8 cellular contexts compared by ENCODE assay signal in genomic region chr5:110738812-110739651, GRCh38. TPM values are rescaled to one million over a fixed set of nuclear protein-coding genes. Genes with fewer than 3 reads are reported as not detected.
DNase-seq lines count a peak whose midpoint lies in the region; ATAC-seq, FAIRE-seq and TF ChIP-seq lines count a peak whose summit lies in the region.

Gene SLC25A46 (plus strand): TSS chr5:110739007. CDS start chr5:110739120, 113 bp downstream.

- H3K27me3 ChIP-seq in CD8-positive, alpha-beta T cell (ENCODE audit: insufficient read depth, low read length), result no peaks in the 10 kb centered on the region
- H3K27me3 ChIP-seq in H1 (replicated peaks in 1 of 4; ENCODE audit: control insufficient read depth in 3 of 4, extremely low read depth in 1 of 4, insufficient read depth in 3 of 4, low read length in 3 of 4), result no peaks in the 10 kb centered on the region

- peaks cover 15% of the 10 kb centered on the region for H3K4me1 ChIP-seq in CD8-positive, alpha-beta T cell (ENCODE audit: insufficient read depth, low read length)
- 0 out of 7 replicates have a peak, but pooled peaks cover 0 to 2% (median 0%) of the 10 kb centered on the region in 4 experiments for H3K4me1 ChIP-seq in H1 (replicated peaks in 1 of 4; ENCODE audit: control insufficient read depth in 3 of 4, insufficient read depth in 4 of 4, low read length in 3 of 4)

- no peaks in the 10 kb centered on the region for H4K20me1 ChIP-seq in H1 (replicated peaks in 1 of 2; ENCODE audit: control insufficient read depth in 1 of 2, insufficient read depth in 2 of 2, low read length in 2 of 2)

- TF ChIP-seq RAD21 in H1 (IDR thresholded peaks at IDR 0.05 in 1 of 2, conservative IDR thresholded peaks at IDR 0.05 in 1 of 2; ENCODE audit: low read depth in 2 of 2, low read length in 2 of 2), result no peak

- H3K79me2 ChIP-seq in H1 (ENCODE audit: control insufficient read depth in 1 of 2, insufficient read depth in 2 of 2, low read length in 2 of 2), result peaks cover 0 to 10% of the 10 kb centered on the region in 2 experiments; a peak in 1 of 4 replicates

- H3K23ac ChIP-seq in H1 (ENCODE audit: insufficient read length), result no peak within 1 kb of the TSS

- peak; percentile 76 to 91 (median 86) for DNase-seq in CD8-positive, alpha-beta T cell
- DNase-seq in HPDE6-E6E7 (ENCODE audit: extremely low spot score), result peak; percentile 81
- peak; percentile 78 to 85 for DNase-seq in NOMO-1 (lab: John Stamatoyannopoulos, UW; ENCODE audit: unreplicated experiment in 2 of 2)
- DNase-seq in activated CD8-positive, alpha-beta memory T cell treated with anti-CD3 and anti-CD28 coated beads for 4 hours (ENCODE audit: low read depth in 2 of 2), result peak; percentile 76 to 82
- DNase-seq in H1 (ENCODE audit: low read depth in 1 of 2, low spot score in 2 of 2), result peak; percentile 66 to 87
- DNase-seq in memory B cell (ENCODE audit: low spot score in 2 of 2), result peak; percentile 85
- peak; percentile 76 for DNase-seq in stimulated activated CD8-positive, alpha-beta memory T cell treated with anti-CD3 and anti-CD28 coated beads, Interleukin-12 subunit alpha, Interleukin-12 subunit beta, amount 100 ng/mL, for 4 hours (ENCODE audit: low read depth)

- no peak within 1 kb of the TSS for H2BK12ac ChIP-seq in H1 (ENCODE audit: low read depth, low read length)

- no peak within 1 kb of the TSS for H2BK15ac ChIP-seq in H1 (ENCODE audit: low read length)

- peak within 1 kb of the TSS; percentile 41 for H4K5ac ChIP-seq in H1 (ENCODE audit: insufficient read length, low read depth, low read length)

- peaks cover 12% of the 10 kb centered on the region for H3K36me3 Mint-ChIP-seq in CD8-positive, alpha-beta T cell
- H3K36me3 Mint-ChIP-seq in memory B cell, result no peaks in the 10 kb centered on the region

- FAIRE-seq in H1 (lab: Jason Lieb, UNC), result peak; percentile 32

- H2BK20ac ChIP-seq in H1 (ENCODE audit: low read length), result no peak within 1 kb of the TSS

- WGBS in H1 (ENCODE audit: extremely low coverage in 1 of 2, insufficient coverage in 1 of 2, insufficient read length in 1 of 2, insufficient replicate concordance in 2 of 2, low coverage in 1 of 2, low lambda C conversion rate in 2 of 2, missing lambda C conversion rate in 1 of 2), 2 experiments, result 1% methylated on average over 54 of the region's 62 CpGs; no CpG with 5 or more reads in 1 of the 2 experiments

- no peak within 1 kb of the TSS for H2AK5ac ChIP-seq in H1 (ENCODE audit: low read depth, low read length)

- H3K27me3 Mint-ChIP-seq in CD8-positive, alpha-beta T cell (ENCODE audit: low read depth), result no peaks in the 10 kb centered on the region
- H3K27me3 Mint-ChIP-seq in memory B cell, result no peaks in the 10 kb centered on the region

- POLR2A ChIA-PET in CD8-positive, alpha-beta T cell (lab: Charles Lee), result interaction anchor here (0.6 to 1.9 kb wide), 4 partner anchors 8 to 1330 kb away, joined by 3 to 11 read pairs (median 4); partner anchors contain the start of genes PJA2 and WDR36
- POLR2A ChIA-PET in H1 (lab: Charles Lee; ENCODE audit: partially characterized antibody), result interaction anchor here (0.9 to 1.0 kb wide), 2 partner anchors 10 to 19 kb away, joined by 3 read pairs; no protein-coding TSS in a partner anchor

- H3K4me3 Mint-ChIP-seq in CD8-positive, alpha-beta T cell, result peak within 1 kb of the TSS; percentile 96
- H3K4me3 Mint-ChIP-seq in memory B cell, result peak within 1 kb of the TSS; percentile 97

- ATAC-seq in CD8-positive, alpha-beta T cell, result peak; percentile 79
- ATAC-seq in GM19463 (IDR thresholded peaks at IDR 0.05; ENCODE audit: unreplicated experiment) (peak; percentile 95), memory B cell (ENCODE audit: low read depth) (peak; percentile 89)

- H2BK120ac ChIP-seq in H1 (replicated peaks; ENCODE audit: low read depth, low read length), result no peak within 1 kb of the TSS

- no peaks in the 10 kb centered on the region for H3K9me3 Mint-ChIP-seq in CD8-positive, alpha-beta T cell
- H3K9me3 Mint-ChIP-seq in memory B cell, result no peaks in the 10 kb centered on the region

- H4K8ac ChIP-seq in H1 (ENCODE audit: extremely low read depth, insufficient read depth, low read length), result peak within 1 kb of the TSS; percentile 94

- H2BK5ac ChIP-seq in H1 (ENCODE audit: low read depth, low read length), result peak within 1 kb of the TSS; percentile 44; the same call in 1 of the 2 replicates

- no peaks in the 10 kb centered on the region for H3K36me3 ChIP-seq in CD8-positive, alpha-beta T cell (ENCODE audit: insufficient read depth, low read length)
- H3K36me3 ChIP-seq in H1 (ENCODE audit: control insufficient read depth in 2 of 4, insufficient read depth in 4 of 4, low read length in 3 of 4), result no peaks in the 10 kb centered on the region

- intact Hi-C loops in CD8-positive, alpha-beta T cell (cut with DNase I, micrococcal nuclease), result loop anchor here (1.0 to 10.0 kb wide), 17 partner anchors 13 to 1991 kb away; partner anchors contain the start of genes MAN2A1 (in 2 of the 2), WDR36 (in 2 of the 2), NREP (in 1 of the 2) and PJA2 (in 1 of the 2)

- no peak for TF ChIP-seq CTCF in CD8-positive, alpha-beta T cell (IDR thresholded peaks at IDR 0.05)
- TF ChIP-seq CTCF in H1 (IDR thresholded peaks at IDR 0.05; ENCODE audit: control extremely low read depth in 1 of 3, insufficient read depth in 1 of 3, low read depth in 1 of 3, low read length in 3 of 3), result no peak

- H2AFZ ChIP-seq in H1 (ENCODE audit: low read length), result peak within 1 kb of the TSS; percentile 85

- H3K4me2 ChIP-seq in H1 (ENCODE audit: insufficient read depth in 1 of 2, low read depth in 2 of 2, low read length in 2 of 2), result peak within 1 kb of the TSS; percentile 82 to 89

- no peak within 1 kb of the TSS for H3K56ac ChIP-seq in H1 (replicated peaks; ENCODE audit: insufficient read length, low read depth, low read length)

- TF ChIP-seq POLR2A in H1 (IDR thresholded peaks at IDR 0.05; ENCODE audit: control extremely low read depth in 1 of 2, low read depth in 2 of 2, low read length in 2 of 2), result no peak

- no peak within 1 kb of the TSS for H4K91ac ChIP-seq in H1 (replicated peaks; ENCODE audit: insufficient read length, low read length)

- TF ChIP-seq EP300 in H1 (IDR thresholded peaks at IDR 0.05; ENCODE audit: borderline replicate concordance in 1 of 2, low read depth in 2 of 2, low read length in 2 of 2), result no peak

- peak within 1 kb of the TSS; percentile 97 for H3K27ac Mint-ChIP-seq in CD8-positive, alpha-beta T cell
- H3K27ac Mint-ChIP-seq in memory B cell, result peak within 1 kb of the TSS; percentile 98

- peaks cover 1% of the 10 kb centered on the region; the same call in 1 of the 2 replicates for H3K23me2 ChIP-seq in H1 (ENCODE audit: low read depth, low read length)

- peaks cover 34% of the 10 kb centered on the region for H3K4me1 Mint-ChIP-seq in CD8-positive, alpha-beta T cell (ENCODE audit: low read depth)
- peaks cover 11% of the 10 kb centered on the region for H3K4me1 Mint-ChIP-seq in memory B cell

- CTCF ChIA-PET in CD8-positive, alpha-beta T cell (lab: Charles Lee), result interaction anchor here (0.8 to 1.8 kb wide), 2 partner anchors 11 to 13 kb away, joined by 3 to 5 read pairs; partner anchors contain the start of gene TMEM232
- CTCF ChIA-PET in H1 (lab: Charles Lee; ENCODE audit: partially characterized antibody), result no interaction called here

- H3K18ac ChIP-seq in H1 (ENCODE audit: extremely low read depth, low read length), result peak within 1 kb of the TSS; percentile 60

- H3K4me3 ChIP-seq in CD8-positive, alpha-beta T cell (ENCODE audit: low read depth, low read length), result peak within 1 kb of the TSS; percentile 69
- peak within 1 kb of the TSS; percentile 77 to 97 (median 92) for H3K4me3 ChIP-seq in H1 (ENCODE audit: extremely low read depth in 1 of 4, insufficient read depth in 2 of 4, low read depth in 3 of 4, low read length in 4 of 4)

- H3K14ac ChIP-seq in H1 (ENCODE audit: insufficient read length), result no peak within 1 kb of the TSS

- no peaks in the 10 kb centered on the region for H3K9me3 ChIP-seq in CD8-positive, alpha-beta T cell (ENCODE audit: low read length)
- H3K9me3 ChIP-seq in H1 (ENCODE audit: insufficient read depth in 2 of 2, low read depth in 1 of 2, low read length in 1 of 2), result no peaks in the 10 kb centered on the region

- no peaks in the 10 kb centered on the region; the same call in 1 of the 2 replicates for H3K79me1 ChIP-seq in H1 (ENCODE audit: low read depth, low read length)

- peak within 1 kb of the TSS; percentile 97 for H3K27ac ChIP-seq in CD8-positive, alpha-beta T cell (ENCODE audit: low read depth, low read length)
- no peak within 1 kb of the TSS for H3K27ac ChIP-seq in H1 (ENCODE audit: low read depth, low read length)

- H3K4ac ChIP-seq in H1 (replicated peaks; ENCODE audit: insufficient read length, low read depth, low read length), result no peak within 1 kb of the TSS

- peak within 1 kb of the TSS; percentile 58 to 79 (median 72) for H3K9ac ChIP-seq in H1 (replicated peaks in 1 of 4; ENCODE audit: extremely low read depth in 1 of 4, low read depth in 3 of 4, low read length in 3 of 4)

TF ChIP-seq in H1, 55 proteins besides CTCF, POLR2A, EP300 and RAD21 (continues in another document):
- peak; percentile 92 for TF ChIP-seq ASH2L (IDR thresholded peaks at IDR 0.05; ENCODE audit: low read length)
- TF ChIP-seq TAF1 (IDR thresholded peaks at IDR 0.05; ENCODE audit: low read depth, low read length), result peak; percentile 59
- TF ChIP-seq JUND (IDR thresholded peaks at IDR 0.05; ENCODE audit: low read length), result 0 out of 2 replicates have a peak, but pooled peaks have one; percentile 15
- TF ChIP-seq CEBPB (IDR thresholded peaks at IDR 0.05; ENCODE audit: low read depth, low read length), result no peak
- no peak for TF ChIP-seq SP2 (IDR thresholded peaks at IDR 0.05; ENCODE audit: low read length)
- TF ChIP-seq RFX5 (IDR thresholded peaks at IDR 0.05; ENCODE audit: borderline replicate concordance, low read depth, low read length), result peak; percentile 48; the same call in 1 of the 2 replicates
- peak; percentile 86 for TF ChIP-seq KDM4A (IDR thresholded peaks at IDR 0.05; ENCODE audit: low read depth, low read length, severe bottlenecking)
- TF ChIP-seq SIN3A (conservative IDR thresholded peaks at IDR 0.05 in 1 of 2, IDR thresholded peaks at IDR 0.05 in 1 of 2; ENCODE audit: low read depth in 1 of 2, low read length in 2 of 2), result peak; percentile 87 to 96; a peak in 2 of 4 replicates

RNA-seq across cellular contexts. Expression of gene SLC25A46, which starts in this region (rescaled TPM):
- 10 to 100 TPM; 13.6 to 14.6 TPM for total RNA-seq in CD8-positive, alpha-beta T cell
- 21.7 and 23.1 TPM in 2 replicates for total RNA-seq in H1 (2021; fragmentation: NEBNext Ultra II Directional; extraction: Animal tissue kit (Norgen Biotek cat#: 25700))
- 9.3 and 10.6 TPM in 2 replicates for polyA plus RNA-seq in H1 (2011; rRNA removed)
- polyA plus RNA-seq in H1 (2011; cell fraction: cytosol; rRNA removed), result 12.5 TPM
- polyA plus RNA-seq in H1 (2011; cell fraction: nucleus; rRNA removed), result 5.3 TPM
- 8.5 to 19.1 TPM (median 12.4 TPM) in 4 replicates for polyA plus RNA-seq in H1 (2012, experiment 1 of 2)
- 1.7 TPM for polyA plus RNA-seq in H1 (2012, experiment 2 of 2)
- 14.1 TPM for polyA plus RNA-seq in H1 (2013, experiment 1 of 2)
- polyA plus RNA-seq in H1 (2013, experiment 2 of 2), result 14.4 TPM
- polyA minus RNA-seq in H1 (2011; rRNA and poly(A)+ RNA removed), result 14.5 and 27.8 TPM in 2 replicates
- polyA minus RNA-seq in H1 (2011; cell fraction: cytosol; rRNA and poly(A)+ RNA removed), result 13.8 TPM
- 16.0 TPM for polyA minus RNA-seq in H1 (2011; cell fraction: nucleus; rRNA and poly(A)+ RNA removed)
